In genomic region chr2:24474053-24474452, GRCh38 we compare ENCODE assay signal across 6 cellular contexts.
"Had no signal": no experiment of that assay in that cellular context is flagged by ENCODE, and none has a peak within 500 bp of the region (broad histone marks: within the 10 kb centered on the region; RNA-seq: fewer than 3 reads in every experiment).

No MANE protein-coding gene starts in this region.

- ATAC-seq: K562 had no signal

- H3K4me3 ChIP-seq: GM23248, K562 had no signal

- DNase-seq: GM23248, GOT3, H7, HCEC 1CT, IMR-90 had no signal

- H3K27ac ChIP-seq: GM23248 had no signal
